ENCODE assay signal across 22 cellular contexts in the genomic region with DNA sequence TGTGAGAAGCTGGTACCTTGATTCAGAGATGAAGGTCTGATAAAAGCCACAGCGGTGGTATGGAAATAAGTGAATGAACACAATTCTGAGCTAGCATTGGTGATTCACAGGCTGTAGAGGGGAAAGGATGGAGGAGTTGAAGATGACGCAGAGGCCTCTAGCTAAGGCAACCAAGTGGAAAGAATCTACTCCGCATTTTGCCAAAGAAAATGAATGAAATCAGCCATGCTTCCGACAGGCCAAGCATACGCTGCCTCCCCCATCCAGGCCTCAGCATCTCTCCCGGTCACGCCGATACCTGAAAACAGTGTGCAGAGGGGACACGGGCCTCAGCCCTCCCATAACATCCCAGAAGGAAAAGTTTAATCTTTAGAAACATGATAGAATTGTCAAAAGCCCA.
DNase-seq lines count a peak whose midpoint lies in the region; ATAC-seq, FAIRE-seq and TF ChIP-seq lines count a peak whose summit lies in the region.
"Had no signal": no experiment of that assay in that cellular context is flagged by ENCODE, and none has a peak within 500 bp of the region (broad histone marks: within the 10 kb centered on the region; RNA-seq: fewer than 3 reads in every experiment).

No MANE protein-coding gene starts in this region.

- H3K9ac ChIP-seq in astrocyte (ENCODE audit: low read length) = peak overlapping the region; percentile 46

- no peaks in the 10 kb centered on the region for H3K79me2 ChIP-seq in astrocyte (ENCODE audit: insufficient read depth, low read length)

- H3K9me3 Mint-ChIP-seq in astrocyte (ENCODE audit: unreplicated experiment) = no peaks in the 10 kb centered on the region
- H3K9me3 Mint-ChIP-seq: activated CD4-positive, alpha-beta memory T cell treated with anti-CD3 and anti-CD28 coated beads, Interleukin-2, amount 10 ng/mL, durations not matched to agents 7 days and 5 days; activated naive CD8-positive, alpha-beta T cell treated with anti-CD3 and anti-CD28 coated beads for 36 hours had no signal

- TF ChIP-seq CTCF in astrocyte (IDR thresholded peaks at IDR 0.05; ENCODE audit: insufficient read depth, low read depth, low read length) (no peak), kidney epithelial cell (IDR thresholded peaks at IDR 0.05; ENCODE audit: insufficient read depth, low read length, poor library complexity, severe bottlenecking) (no peak), sigmoid colon (IDR thresholded peaks at IDR 0.05) (no peak), BE2C (IDR thresholded peaks at IDR 0.05; ENCODE audit: low read depth, low read length) (no peak), pancreas (IDR thresholded peaks at IDR 0.05) (no peak)

- DNase-seq in HT1080 (ENCODE audit: low read depth) (peak; percentile 39), astrocyte (ENCODE audit: low read depth) (peak; percentile 81), kidney epithelial cell (ENCODE audit: low read depth) (peak; percentile 67), sigmoid colon (peak; percentile 19), BE2C (no peak), mesenteric fat pad (ENCODE audit: low spot score) (no peak), pancreas (no peak)
- DNase-seq: activated effector memory CD4-positive, alpha-beta T cell treated with Interleukin-2 at 50 U/mL for 16 hours; activated naive CD8-positive, alpha-beta T cell treated with anti-CD3 and anti-CD28 coated beads for 36 hours; DND-41; left cardiac atrium; mesenchymal stem cell; NCI-H446 treated with DMSO at 0.1 percent for 48 hours; NCI-H82 had no signal

- no peak for TF ChIP-seq POLR2A in sigmoid colon (IDR thresholded peaks at IDR 0.05)

- H3K27me3 ChIP-seq in astrocyte (ENCODE audit: insufficient read depth, low read length) (peaks cover 5% of the 10 kb centered on the region), kidney epithelial cell (ENCODE audit: control insufficient read depth, insufficient read depth, low read length) (peaks cover 5% of the 10 kb centered on the region), sigmoid colon (no peaks in the 10 kb centered on the region), BE2C (no peaks in the 10 kb centered on the region), pancreas (no peaks in the 10 kb centered on the region)
- H3K27me3 ChIP-seq: neutrophil, SJSA1, upper lobe of left lung had no signal

- peaks cover 3% of the 10 kb centered on the region for H3K4me1 Mint-ChIP-seq in astrocyte (ENCODE audit: low read depth, unreplicated experiment)
- H3K4me1 Mint-ChIP-seq: activated CD4-positive, alpha-beta memory T cell treated with anti-CD3 and anti-CD28 coated beads, Interleukin-2, amount 10 ng/mL, durations not matched to agents 7 days and 5 days; activated naive CD8-positive, alpha-beta T cell treated with anti-CD3 and anti-CD28 coated beads for 36 hours had no signal

- no peaks in the 10 kb centered on the region for H3K36me3 Mint-ChIP-seq in astrocyte (ENCODE audit: low read depth, unreplicated experiment)
- H3K36me3 Mint-ChIP-seq: activated naive CD8-positive, alpha-beta T cell treated with anti-CD3 and anti-CD28 coated beads for 36 hours; brain; CD14-positive monocyte had no signal

- no peak for ATAC-seq in pancreas
- ATAC-seq: HCT116, left cardiac atrium had no signal

- no peak overlapping the region for H3K4me3 ChIP-seq in astrocyte (ENCODE audit: insufficient read depth, low read depth, low read length)
- H3K4me3 ChIP-seq in kidney epithelial cell (ENCODE audit: low read depth, low read length) = no peak overlapping the region
- H3K4me3 ChIP-seq in sigmoid colon = no peak overlapping the region
- H3K4me3 ChIP-seq in BE2C (ENCODE audit: low read depth, low read length) = no peak overlapping the region
- H3K4me3 ChIP-seq in pancreas = no peak overlapping the region
- H3K4me3 ChIP-seq: SJSA1, upper lobe of left lung had no signal

- H3K36me3 ChIP-seq in astrocyte (ENCODE audit: insufficient read depth, low read length) (no peaks in the 10 kb centered on the region), kidney epithelial cell (ENCODE audit: control insufficient read depth, insufficient read depth, low read length) (no peaks in the 10 kb centered on the region), sigmoid colon (no peaks in the 10 kb centered on the region), BE2C (no peaks in the 10 kb centered on the region), pancreas (no peaks in the 10 kb centered on the region)
- H3K36me3 ChIP-seq: neutrophil, SJSA1, upper lobe of left lung had no signal

- TF ChIP-seq EP300 in sigmoid colon (IDR thresholded peaks at IDR 0.05) = no peak

- peaks cover 9% of the 10 kb centered on the region for H3K4me1 ChIP-seq in astrocyte (ENCODE audit: insufficient read depth, low read length)
- H3K4me1 ChIP-seq in sigmoid colon = no peaks in the 10 kb centered on the region
- H3K4me1 ChIP-seq in BE2C = peaks cover 11% of the 10 kb centered on the region
- no peaks in the 10 kb centered on the region for H3K4me1 ChIP-seq in pancreas
- H3K4me1 ChIP-seq: SJSA1, upper lobe of left lung had no signal

- H3K4me3 Mint-ChIP-seq in astrocyte (ENCODE audit: unreplicated experiment) = no peak overlapping the region
- H3K4me3 Mint-ChIP-seq: activated CD4-positive, alpha-beta memory T cell treated with anti-CD3 and anti-CD28 coated beads, Interleukin-2, amount 10 ng/mL, durations not matched to agents 7 days and 5 days; activated naive CD8-positive, alpha-beta T cell treated with anti-CD3 and anti-CD28 coated beads for 36 hours; brain; CD14-positive monocyte had no signal

- no peak overlapping the region for H2AFZ ChIP-seq in astrocyte (ENCODE audit: low read depth, low read length)

- FAIRE-seq in astrocyte (lab: Jason Lieb, UNC) = no peak
- no peak for FAIRE-seq in pancreas (lab: Jason Lieb, UNC)

- no peak overlapping the region for H3K27ac Mint-ChIP-seq in astrocyte (ENCODE audit: unreplicated experiment)
- H3K27ac Mint-ChIP-seq: activated CD4-positive, alpha-beta memory T cell treated with anti-CD3 and anti-CD28 coated beads, Interleukin-2, amount 10 ng/mL, durations not matched to agents 7 days and 5 days; activated naive CD8-positive, alpha-beta T cell treated with anti-CD3 and anti-CD28 coated beads for 36 hours; CD14-positive monocyte had no signal

- no peaks in the 10 kb centered on the region for H3K9me3 ChIP-seq in astrocyte (ENCODE audit: insufficient read depth, low read depth, low read length)
- no peaks in the 10 kb centered on the region for H3K9me3 ChIP-seq in sigmoid colon
- H3K9me3 ChIP-seq in BE2C = no peaks in the 10 kb centered on the region
- no peaks in the 10 kb centered on the region for H3K9me3 ChIP-seq in pancreas
- H3K9me3 ChIP-seq: neutrophil, SJSA1, upper lobe of left lung had no signal

- H3K27me3 Mint-ChIP-seq in astrocyte (ENCODE audit: low read depth, unreplicated experiment) = peaks cover 28% of the 10 kb centered on the region
- H3K27me3 Mint-ChIP-seq: activated CD4-positive, alpha-beta memory T cell treated with anti-CD3 and anti-CD28 coated beads, Interleukin-2, amount 10 ng/mL, durations not matched to agents 7 days and 5 days; activated naive CD8-positive, alpha-beta T cell treated with anti-CD3 and anti-CD28 coated beads for 36 hours had no signal

- peak overlapping the region; percentile 56 for H3K4me2 ChIP-seq in astrocyte (ENCODE audit: low read length)

- H3K27ac ChIP-seq in astrocyte (ENCODE audit: low read depth, low read length) = peak overlapping the region; percentile 61
- H3K27ac ChIP-seq in sigmoid colon = no peak overlapping the region
- H3K27ac ChIP-seq in pancreas = no peak overlapping the region
- H3K27ac ChIP-seq: HL-60, neutrophil, SJSA1, upper lobe of left lung had no signal

- WGBS in sigmoid colon, 2 donors = 93 to 97% methylated on average over 9 of the region's 9 CpGs
- WGBS in pancreas, 2 donors = 94 to 96% methylated on average over 9 of the region's 9 CpGs

- H4K20me1 ChIP-seq in astrocyte (ENCODE audit: insufficient read depth, low read length) = peaks cover 4% of the 10 kb centered on the region

- intact Hi-C loops in sigmoid colon (cut with DNase I) = no loop called here
- intact Hi-C loops in pancreas (cut with DNase I) = no loop called here

Comparison
In these comparisons a context has a peak if more than half of its experiments do, and no peak if none do; other contexts are left out.
1. DNase-seq: peak in HT1080 (single experiment), astrocyte (single experiment), kidney epithelial cell (single experiment) and sigmoid colon (single experiment); none in BE2C (single experiment), mesenteric fat pad (single experiment) and pancreas (0 of 6).